In the genomic region with DNA sequence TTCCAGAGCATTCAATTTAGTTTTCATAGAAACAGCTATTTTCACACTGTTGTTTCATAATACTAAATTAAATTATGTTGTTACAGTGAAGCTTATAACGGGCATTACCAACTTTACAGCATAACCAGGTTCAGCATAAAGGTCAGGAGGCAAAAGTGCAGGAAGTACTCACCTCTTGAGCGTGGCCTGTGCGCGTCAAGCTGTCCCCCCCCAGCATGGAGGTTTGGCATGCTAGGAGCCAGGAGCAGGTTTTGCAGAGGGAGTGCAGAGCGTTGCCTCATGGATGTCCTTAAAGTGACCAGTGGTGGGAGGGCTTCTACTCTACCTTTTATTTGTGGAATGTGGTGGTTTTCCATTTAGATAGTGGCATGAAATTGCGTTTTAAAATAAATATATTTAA, we compare ENCODE assay signal across 24 cellular contexts.
"Had no signal": no experiment of that assay in that cellular context is flagged by ENCODE, and none has a peak within 500 bp of the region (broad histone marks: within the 10 kb centered on the region; RNA-seq: fewer than 3 reads in every experiment).

No MANE protein-coding gene starts in this region.

- H3K4me1 ChIP-seq: colonic mucosa, esophagus squamous epithelium, foreskin keratinocyte, gastroesophageal sphincter had no signal

- H3K27ac ChIP-seq: colonic mucosa, coronary artery, dorsolateral prefrontal cortex, epithelial cell of prostate, esophagus muscularis mucosa, esophagus squamous epithelium, foreskin keratinocyte, gastrocnemius medialis, gastroesophageal sphincter, heart left ventricle had no signal

- H3K27me3 ChIP-seq: colonic mucosa, dorsolateral prefrontal cortex, esophagus muscularis mucosa, esophagus squamous epithelium, foreskin keratinocyte, gastrocnemius medialis, gastroesophageal sphincter, heart left ventricle had no signal

- DNase-seq: colonic mucosa; cortex of kidney; dermis blood vessel endothelial cell; dorsolateral prefrontal cortex; effector CD4-positive, alpha-beta T cell; effector CD8-positive, alpha-beta T cell; effector memory CD4-positive, alpha-beta T cell; effector memory CD8-positive, alpha-beta T cell; erythroblast; esophagus squamous epithelium; foreskin fibroblast; foreskin keratinocyte; foreskin melanocyte; gastrocnemius medialis; glutamatergic neuron; head of caudate nucleus; heart left ventricle had no signal

- H3K36me3 ChIP-seq: colonic mucosa had no signal

- H3K27ac Mint-ChIP-seq: dendritic cell treated with granulocyte-macrophage colony-stimulating factor and Interleukin-4, amounts not matched to agents 40 ng/mL and 50 ng/mL, for 4 days; endodermal cell had no signal

- H3K4me3 Mint-ChIP-seq: dendritic cell treated with granulocyte-macrophage colony-stimulating factor and Interleukin-4, amounts not matched to agents 40 ng/mL and 50 ng/mL, for 4 days; effector memory CD8-positive, alpha-beta T cell; endodermal cell had no signal

- H3K4me3 ChIP-seq: colonic mucosa, coronary artery, dorsolateral prefrontal cortex, esophagus muscularis mucosa, esophagus squamous epithelium, gastrocnemius medialis, gastroesophageal sphincter, heart left ventricle had no signal

- H3K9me3 ChIP-seq: colonic mucosa, gastrocnemius medialis had no signal

- H3K4me1 Mint-ChIP-seq: endodermal cell had no signal

- H3K27me3 Mint-ChIP-seq: dendritic cell treated with granulocyte-macrophage colony-stimulating factor and Interleukin-4, amounts not matched to agents 40 ng/mL and 50 ng/mL, for 4 days; effector memory CD8-positive, alpha-beta T cell had no signal

- ATAC-seq: effector memory CD8-positive, alpha-beta T cell; esophagus mucosa; foreskin keratinocyte; gastrocnemius medialis; gastroesophageal sphincter; heart left ventricle had no signal
